In genomic region chr3:48989126-48989795, GRCh38 we compare ENCODE assay signal across 7 cellular contexts.
DNase-seq lines count a peak whose midpoint lies in the region; ATAC-seq and TF ChIP-seq lines count a peak whose summit lies in the region.

No MANE protein-coding gene starts in this region.

- peak overlapping the region; percentile 95 for H3K4me3 ChIP-seq in rectal smooth muscle tissue (ENCODE audit: low read length)

- H3K27me3 ChIP-seq in rectal smooth muscle tissue (ENCODE audit: control insufficient read depth, insufficient read depth, low read length): no peaks in the 10 kb centered on the region

- ATAC-seq in GM18511 (IDR thresholded peaks at IDR 0.05; ENCODE audit: unreplicated experiment) (peak; percentile 7), HG03025 (IDR thresholded peaks at IDR 0.05; ENCODE audit: low FRiP score, unreplicated experiment) (no peak)

- DNase-seq in RKO (ENCODE audit: low spot score) (peak; percentile 49), erythroblast (lab: John Stamatoyannopoulos, UW) (peak; percentile 54 to 56), D341Med (ENCODE audit: low spot score) (no peak), SKM-1 (lab: John Stamatoyannopoulos, UW; ENCODE audit: unreplicated experiment) (no peak)

- peaks cover 11% of the 10 kb centered on the region for H3K4me1 ChIP-seq in rectal smooth muscle tissue (ENCODE audit: control insufficient read depth, insufficient read depth, low read length)

- TF ChIP-seq POLR2A in erythroblast (IDR thresholded peaks at IDR 0.05; ENCODE audit: low read length): no peak

- H3K9ac ChIP-seq in rectal smooth muscle tissue (ENCODE audit: low read length): peak overlapping the region; percentile 87

- peak overlapping the region; percentile 90 for H3K27ac ChIP-seq in rectal smooth muscle tissue (ENCODE audit: low read depth, low read length)

- peaks cover 9% of the 10 kb centered on the region for H3K36me3 ChIP-seq in rectal smooth muscle tissue (ENCODE audit: control insufficient read depth, insufficient read depth, low read length)

Comparison
In these comparisons a context has a peak if more than half of its experiments do, and no peak if none do; other contexts are left out.
1. DNase-seq: peak in RKO (single experiment) and erythroblast (2 of 2); none in D341Med (single experiment) and SKM-1 (single experiment).